ENCODE assay signal across 2 cellular contexts in the genomic region with DNA sequence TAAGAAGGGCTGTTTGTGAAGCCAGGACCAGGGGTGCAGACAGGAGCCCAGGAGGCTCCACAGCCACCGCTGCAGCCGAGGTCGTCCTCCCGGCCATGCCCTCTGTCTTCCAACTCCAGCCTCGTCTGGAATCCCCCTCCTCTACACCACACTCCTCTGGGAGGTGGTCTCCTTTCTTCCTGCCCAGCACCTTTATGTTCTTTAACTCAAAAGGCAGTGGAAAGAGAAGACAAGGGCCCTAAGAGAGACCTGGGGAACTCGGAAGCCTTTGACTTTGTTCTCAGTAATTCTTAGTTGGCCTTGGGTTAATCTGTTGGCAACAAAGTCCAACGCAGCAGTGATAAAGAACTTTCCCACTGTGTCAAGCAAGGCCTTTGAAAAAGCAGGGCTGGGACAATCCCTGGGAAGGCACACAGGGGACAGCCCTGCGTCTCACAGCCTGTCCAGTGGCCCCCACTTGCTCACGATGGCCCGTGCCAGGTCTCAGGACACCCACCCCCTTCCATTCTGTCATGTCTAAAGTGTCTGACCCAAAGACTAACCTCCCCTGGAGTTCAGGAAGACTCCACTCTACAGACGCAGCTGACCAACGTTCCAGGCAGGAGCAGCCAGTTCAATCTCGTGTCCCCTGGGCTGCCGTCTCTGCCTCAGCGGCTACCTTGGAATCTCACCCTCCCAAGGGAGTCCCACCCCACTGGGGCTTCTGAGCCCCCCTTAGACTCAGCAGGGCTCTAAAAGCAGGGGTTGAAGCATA.
A peak's percentile ranks its signal among the peaks of the same experiment; 100 is the strongest.
TF ChIP-seq lines count a peak whose summit lies in the region.

No MANE protein-coding gene starts in this region.

TF ChIP-seq in A549, 52 proteins besides CTCF, POLR2A, EP300 and RAD21:
- no peak for TF ChIP-seq RNF2 (IDR thresholded peaks at IDR 0.05; ENCODE audit: borderline replicate concordance, low read depth)

TF ChIP-seq in HepG2, 621 proteins besides CTCF, POLR2A, EP300 and RAD21 (continues in another document):
- no peak for TF ChIP-seq NFIB (CRISPR knock-in tag; IDR thresholded peaks at IDR 0.05; ENCODE audit: borderline replicate concordance)
- peak; percentile 61 for TF ChIP-seq UBTF (CRISPR knock-in tag; IDR thresholded peaks at IDR 0.05)
- peak; percentile 95 for TF ChIP-seq ZNF292 (CRISPR knock-in tag; IDR thresholded peaks at IDR 0.05; ENCODE audit: borderline replicate concordance, low read depth)
- peak; percentile 92 for TF ChIP-seq MEF2D (CRISPR knock-in tag; IDR thresholded peaks at IDR 0.05)
- TF ChIP-seq AHR (CRISPR knock-in tag; IDR thresholded peaks at IDR 0.05), result no peak
- TF ChIP-seq ZNF224 (CRISPR knock-in tag; IDR thresholded peaks at IDR 0.05), result no peak
- peak; percentile 63; the same call in 1 of the 2 replicates for TF ChIP-seq NFKBIZ (CRISPR knock-in tag; IDR thresholded peaks at IDR 0.05)
- peak; percentile 71 for TF ChIP-seq ZBTB26 (CRISPR knock-in tag; IDR thresholded peaks at IDR 0.05; ENCODE audit: borderline replicate concordance)
- no peak; the same call in none of the 2 replicates for TF ChIP-seq HDAC1 (CRISPR knock-in tag; IDR thresholded peaks at IDR 0.05)
- TF ChIP-seq PAX8 (CRISPR knock-in tag; IDR thresholded peaks at IDR 0.05; ENCODE audit: borderline replicate concordance), result peak; percentile 55; the same call in 1 of the 2 replicates
- TF ChIP-seq HOMEZ (CRISPR knock-in tag; IDR thresholded peaks at IDR 0.05; ENCODE audit: low read depth), result peak; percentile 36; the same call in 1 of the 2 replicates
- TF ChIP-seq SOX13 (IDR thresholded peaks at IDR 0.05), result peak; percentile 43
- TF ChIP-seq SOX13 (CRISPR knock-in tag; conservative IDR thresholded peaks at IDR 0.05 in 1 of 2, IDR thresholded peaks at IDR 0.05 in 1 of 2), result peak in 1 of 2 experiments; percentile 73; a peak in 2 of 4 replicates
- TF ChIP-seq SIN3A (IDR thresholded peaks at IDR 0.05; ENCODE audit: borderline replicate concordance, low read depth, low read length), result 0 out of 2 replicates have a peak, but pooled peaks have one; percentile 35
- TF ChIP-seq KMT2B (CRISPR knock-in tag; IDR thresholded peaks at IDR 0.05), result peak; percentile 51; the same call in 1 of the 2 replicates
- peak; percentile 69; the same call in 1 of the 2 replicates for TF ChIP-seq TCF7 (IDR thresholded peaks at IDR 0.05; ENCODE audit: low read depth)
- peak; percentile 15; the same call in 1 of the 2 replicates for TF ChIP-seq STAG1 (CRISPR knock-in tag; IDR thresholded peaks at IDR 0.05)
- TF ChIP-seq ARID2 (CRISPR knock-in tag; IDR thresholded peaks at IDR 0.05; ENCODE audit: borderline replicate concordance), result peak; percentile 72; the same call in 1 of the 2 replicates
- TF ChIP-seq ZNF333 (CRISPR knock-in tag; IDR thresholded peaks at IDR 0.05; ENCODE audit: borderline replicate concordance), result 0 out of 2 replicates have a peak, but pooled peaks have one; percentile 30
- TF ChIP-seq FOXK1 (CRISPR knock-in tag; IDR thresholded peaks at IDR 0.05; ENCODE audit: borderline replicate concordance, low read depth), result no peak
- peak; percentile 12; the same call in 1 of the 2 replicates for TF ChIP-seq KDM4B (CRISPR knock-in tag; IDR thresholded peaks at IDR 0.05)
- peak; percentile 64; the same call in 1 of the 2 replicates for TF ChIP-seq KLF9 (CRISPR knock-in tag; IDR thresholded peaks at IDR 0.05; ENCODE audit: low read depth)
- 0 out of 2 replicates have a peak, but pooled peaks have one; percentile 35 for TF ChIP-seq ZNF34 (CRISPR knock-in tag; IDR thresholded peaks at IDR 0.05; ENCODE audit: borderline replicate concordance)
- peak; percentile 80; the same call in 1 of the 2 replicates for TF ChIP-seq TARDBP (CRISPR knock-in tag; IDR thresholded peaks at IDR 0.05)
- no peak for TF ChIP-seq ZFP36L2 (CRISPR knock-in tag; IDR thresholded peaks at IDR 0.05)
- TF ChIP-seq CBX1 (IDR thresholded peaks at IDR 0.05; ENCODE audit: low read depth), result peak; percentile 12
- 0 out of 2 replicates have a peak, but pooled peaks have one; percentile 21 for TF ChIP-seq BRD4 (CRISPR knock-in tag; IDR thresholded peaks at IDR 0.05)
- TF ChIP-seq ISL2 (CRISPR knock-in tag; IDR thresholded peaks at IDR 0.05), result peak; percentile 73; the same call in 1 of the 2 replicates
- TF ChIP-seq ZNF263 (CRISPR knock-in tag; IDR thresholded peaks at IDR 0.05), result peak; percentile 34; the same call in 1 of the 2 replicates
- no peak for TF ChIP-seq FLYWCH1 (CRISPR knock-in tag; IDR thresholded peaks at IDR 0.05)
- TF ChIP-seq KDM3A (CRISPR knock-in tag; IDR thresholded peaks at IDR 0.05; ENCODE audit: low read depth), result 0 out of 2 replicates have a peak, but pooled peaks have one; percentile 16
- peak; percentile 27; the same call in 1 of the 2 replicates for TF ChIP-seq SMC3 (IDR thresholded peaks at IDR 0.05; ENCODE audit: low read length)
- TF ChIP-seq SOX5 (CRISPR knock-in tag; IDR thresholded peaks at IDR 0.05; ENCODE audit: borderline replicate concordance), result peak; percentile 59
- no peak; the same call in 1 of the 2 replicates for TF ChIP-seq JUND (CRISPR knock-in tag; IDR thresholded peaks at IDR 0.05)
- TF ChIP-seq POLR2G (IDR thresholded peaks at IDR 0.05; ENCODE audit: low read depth, low read length), result peak; percentile 90
- peak; percentile 58; the same call in 1 of the 2 replicates for TF ChIP-seq MXD3 (CRISPR knock-in tag; IDR thresholded peaks at IDR 0.05)
- no peak for TF ChIP-seq KDM5A (IDR thresholded peaks at IDR 0.05; ENCODE audit: borderline replicate concordance, low read length)
- peak; percentile 37; the same call in 1 of the 2 replicates for TF ChIP-seq NRL (CRISPR knock-in tag; IDR thresholded peaks at IDR 0.05; ENCODE audit: borderline replicate concordance)
- no peak for TF ChIP-seq ZNF724P (CRISPR knock-in tag; IDR thresholded peaks at IDR 0.05; ENCODE audit: borderline replicate concordance)
- TF ChIP-seq ZNF549 (CRISPR knock-in tag; IDR thresholded peaks at IDR 0.05), result no peak
- no peak for TF ChIP-seq ZNF576 (CRISPR knock-in tag; IDR thresholded peaks at IDR 0.05)
- peak; percentile 92 for TF ChIP-seq GATAD2A (CRISPR knock-in tag; IDR thresholded peaks at IDR 0.05)
- TF ChIP-seq, protein P1, sequence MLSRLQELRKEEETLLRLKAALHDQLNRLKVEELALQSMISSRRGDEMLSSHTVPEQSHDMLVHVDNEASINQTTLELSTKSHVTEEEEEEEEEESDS (CRISPR knock-in tag; IDR thresholded peaks at IDR 0.05; ENCODE audit: borderline replicate concordance), result no peak
- TF ChIP-seq IKZF5 (CRISPR knock-in tag; IDR thresholded peaks at IDR 0.05), result peak; percentile 74; the same call in 1 of the 2 replicates
- peak; percentile 15 for TF ChIP-seq ZNF205 (CRISPR knock-in tag; IDR thresholded peaks at IDR 0.05)
- peak; percentile 43; the same call in 1 of the 2 replicates for TF ChIP-seq ZNF317 (CRISPR knock-in tag; IDR thresholded peaks at IDR 0.05)
- TF ChIP-seq, protein P2, sequence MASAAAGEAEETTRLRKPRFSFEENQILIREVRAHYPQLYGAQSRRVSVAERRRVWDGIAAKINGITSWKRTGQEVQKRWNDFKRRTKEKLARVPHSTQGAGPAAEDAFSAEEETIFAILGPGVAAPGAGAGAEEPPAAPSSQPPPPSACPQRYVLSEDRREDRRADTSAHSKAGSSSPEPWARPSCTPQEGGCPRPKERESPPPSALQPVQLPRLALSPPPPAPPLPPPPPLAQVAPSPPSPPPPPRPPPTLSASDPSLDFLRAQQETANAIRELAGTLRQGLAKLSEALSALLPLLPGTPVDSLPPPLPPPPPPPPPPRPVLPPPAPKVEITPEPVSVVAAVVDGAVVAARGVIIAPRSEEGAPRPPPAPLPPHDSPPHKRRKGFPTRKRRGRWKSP (CRISPR knock-in tag; IDR thresholded peaks at IDR 0.05), result peak; percentile 77
- peak; percentile 97 for TF ChIP-seq ASH2L (IDR thresholded peaks at IDR 0.05; ENCODE audit: insufficient read length, low read depth, low read length)
- TF ChIP-seq HNF4G (IDR thresholded peaks at IDR 0.05; ENCODE audit: borderline replicate concordance, low read depth, low read length), result peak; percentile 92
- peak; percentile 93 for TF ChIP-seq HNF4G (CRISPR knock-in tag; IDR thresholded peaks at IDR 0.05; ENCODE audit: borderline replicate concordance, low read depth)
- TF ChIP-seq ZFP37 (CRISPR knock-in tag; IDR thresholded peaks at IDR 0.05; ENCODE audit: borderline replicate concordance), result peak; percentile 35; the same call in 1 of the 2 replicates
- TF ChIP-seq GFI1 (CRISPR knock-in tag; IDR thresholded peaks at IDR 0.05; ENCODE audit: borderline replicate concordance), result no peak
- TF ChIP-seq GTF2F1 (IDR thresholded peaks at IDR 0.05; ENCODE audit: low read length), result no peak
- TF ChIP-seq, protein P3, sequence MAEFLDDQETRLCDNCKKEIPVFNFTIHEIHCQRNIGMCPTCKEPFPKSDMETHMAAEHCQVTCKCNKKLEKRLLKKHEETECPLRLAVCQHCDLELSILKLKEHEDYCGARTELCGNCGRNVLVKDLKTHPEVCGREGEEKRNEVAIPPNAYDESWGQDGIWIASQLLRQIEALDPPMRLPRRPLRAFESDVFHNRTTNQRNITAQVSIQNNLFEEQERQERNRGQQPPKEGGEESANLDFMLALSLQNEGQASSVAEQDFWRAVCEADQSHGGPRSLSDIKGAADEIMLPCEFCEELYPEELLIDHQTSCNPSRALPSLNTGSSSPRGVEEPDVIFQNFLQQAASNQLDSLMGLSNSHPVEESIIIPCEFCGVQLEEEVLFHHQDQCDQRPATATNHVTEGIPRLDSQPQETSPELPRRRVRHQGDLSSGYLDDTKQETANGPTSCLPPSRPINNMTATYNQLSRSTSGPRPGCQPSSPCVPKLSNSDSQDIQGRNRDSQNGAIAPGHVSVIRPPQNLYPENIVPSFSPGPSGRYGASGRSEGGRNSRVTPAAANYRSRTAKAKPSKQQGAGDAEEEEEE (CRISPR knock-in tag; IDR thresholded peaks at IDR 0.05; ENCODE audit: borderline replicate concordance), result peak; percentile 81; the same call in 1 of the 2 replicates
- no peak for TF ChIP-seq ZNF24 (IDR thresholded peaks at IDR 0.05)
- TF ChIP-seq MXI1 (IDR thresholded peaks at IDR 0.05; ENCODE audit: borderline replicate concordance, low read depth, low read length), result 0 out of 3 replicates have a peak, but pooled peaks have one; percentile 4
- peak; percentile 81; the same call in 1 of the 2 replicates for TF ChIP-seq ZNF747 (CRISPR knock-in tag; IDR thresholded peaks at IDR 0.05; ENCODE audit: borderline replicate concordance)
- TF ChIP-seq KAT7 (CRISPR knock-in tag; IDR thresholded peaks at IDR 0.05; ENCODE audit: borderline replicate concordance), result peak; percentile 65; the same call in 1 of the 2 replicates
